In the genomic region with DNA sequence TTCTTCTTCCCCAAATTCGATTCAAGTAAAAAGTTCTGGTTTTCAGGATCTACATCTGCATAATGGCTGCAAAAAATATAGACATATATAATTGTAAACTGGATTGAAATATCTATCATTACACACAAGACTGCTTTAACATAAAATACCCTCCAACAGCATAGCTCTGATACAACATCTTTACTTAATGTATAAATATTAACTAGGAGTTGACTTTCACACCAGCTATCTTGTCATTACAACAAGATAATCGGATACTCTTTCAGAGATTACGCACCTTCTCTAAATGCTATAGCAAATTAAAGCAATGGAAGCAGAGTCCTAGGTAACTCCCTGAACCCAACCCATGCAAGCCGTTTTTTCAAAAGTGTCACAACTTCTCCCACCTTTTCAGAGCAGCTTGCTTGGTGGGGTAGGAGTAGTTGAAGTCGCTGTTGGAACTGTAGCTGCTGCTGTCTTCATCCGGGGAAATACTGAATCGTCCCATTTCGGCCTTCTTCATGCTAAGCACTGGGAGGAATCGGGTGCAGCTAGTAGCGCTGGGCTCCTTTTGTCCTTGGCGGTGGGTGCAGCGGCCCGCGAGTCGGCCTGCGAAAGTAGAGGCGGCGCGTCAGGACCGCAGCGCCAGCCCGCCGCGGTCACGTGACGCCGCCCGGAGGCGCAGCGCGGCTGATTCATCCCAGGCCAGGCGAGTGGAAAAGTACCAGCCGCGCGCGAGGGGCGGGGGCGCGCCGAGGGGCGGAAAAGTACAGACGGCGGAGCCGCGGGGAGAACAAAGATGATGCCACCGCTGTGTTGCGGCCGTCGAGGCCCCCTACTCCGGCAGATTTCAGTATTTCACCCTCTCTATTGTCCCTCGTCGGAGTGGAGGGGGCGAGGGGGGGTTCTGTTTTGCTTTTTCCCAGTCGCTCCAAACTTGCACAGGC, we compare ENCODE assay signal across 1 cellular context.
A peak's percentile ranks its signal among the peaks of the same experiment; 100 is the strongest.
TF ChIP-seq lines count a peak whose summit lies in the region.

No MANE protein-coding gene starts in this region.

TF ChIP-seq in K562, 482 proteins besides CTCF, POLR2A, EP300 and RAD21 (continued from another document and continues in another):
- TF ChIP-seq SP1 (CRISPR knock-in tag; IDR thresholded peaks at IDR 0.05) (peak; percentile 66), KHSRP (IDR thresholded peaks at IDR 0.05) (no peak), L3MBTL2 (IDR thresholded peaks at IDR 0.05) (peak; percentile 63), C11orf30 (IDR thresholded peaks at IDR 0.05; ENCODE audit: low read depth) (peak; percentile 72), HNRNPLL (IDR thresholded peaks at IDR 0.05; ENCODE audit: low read depth, low read length, poor library complexity, severe bottlenecking) (peak; percentile 76), MEF2A (IDR thresholded peaks at IDR 0.05; ENCODE audit: control insufficient read depth, low read depth, low read length) (no peak), FOSL1 (tag; conservative IDR thresholded peaks at IDR 0.05) (peak; percentile 87), BHLHE40 (IDR thresholded peaks at IDR 0.05; ENCODE audit: low read length) (peak; percentile 97), TOE1 (IDR thresholded peaks at IDR 0.05; ENCODE audit: borderline replicate concordance) (peak; percentile 99), TOE1 (CRISPR knock-in tag; IDR thresholded peaks at IDR 0.05; ENCODE audit: borderline replicate concordance, low read depth) (no peak; the same call in 1 of the 2 replicates), CEBPB (tag; IDR thresholded peaks at IDR 0.05) (no peak), ZKSCAN1 (IDR thresholded peaks at IDR 0.05; ENCODE audit: low read depth, low read length) (0 out of 2 replicates have a peak, but pooled peaks have one; percentile 33), CREB1 (IDR thresholded peaks at IDR 0.05) (peak; percentile 91), CREB1 (CRISPR knock-in tag; IDR thresholded peaks at IDR 0.05) (peak; percentile 89), ZBED1 (IDR thresholded peaks at IDR 0.05) (peak; percentile 86), E2F3 (CRISPR knock-in tag; IDR thresholded peaks at IDR 0.05) (no peak), ZNF232 (CRISPR knock-in tag; IDR thresholded peaks at IDR 0.05) (no peak), ILF3 (IDR thresholded peaks at IDR 0.05; ENCODE audit: borderline replicate concordance) (peak; percentile 62; the same call in 1 of the 2 replicates), ZNF324 (CRISPR knock-in tag; IDR thresholded peaks at IDR 0.05) (0 out of 2 replicates have a peak, but pooled peaks have one; percentile 6), STAT5A (IDR thresholded peaks at IDR 0.05; ENCODE audit: borderline replicate concordance, low read length) (no peak), ZNF24 (IDR thresholded peaks at IDR 0.05) (0 out of 2 replicates have a peak, but pooled peaks have one; percentile 18), NEUROD1 (IDR thresholded peaks at IDR 0.05; ENCODE audit: borderline replicate concordance, low read depth, low read length, partially characterized antibody) (peak; percentile 68), FUS (optimal IDR thresholded peaks at IDR 0.05; ENCODE audit: low read depth, low read length) (peak; percentile 94), JUN (IDR thresholded peaks at IDR 0.05; ENCODE audit: borderline replicate concordance, low read depth, low read length) (peak; percentile 59; the same call in 1 of the 2 replicates), JUN (CRISPR knock-in tag; IDR thresholded peaks at IDR 0.05; ENCODE audit: borderline replicate concordance) (no peak), ZNF239 (CRISPR knock-in tag; IDR thresholded peaks at IDR 0.05) (peak; percentile 8; the same call in 1 of the 2 replicates), LCOR (CRISPR knock-in tag; IDR thresholded peaks at IDR 0.05) (0 out of 2 replicates have a peak, but pooled peaks have one; percentile 16), NR1H2 (CRISPR knock-in tag; IDR thresholded peaks at IDR 0.05) (0 out of 2 replicates have a peak, but pooled peaks have one; percentile 79), GABPB2 (CRISPR knock-in tag; conservative IDR thresholded peaks at IDR 0.05) (0 out of 2 replicates have a peak, but pooled peaks have one; percentile 2), ZFPM2 (CRISPR knock-in tag; IDR thresholded peaks at IDR 0.05) (peak; percentile 10; the same call in 1 of the 2 replicates), MAZ (CRISPR knock-in tag; conservative IDR thresholded peaks at IDR 0.05 in 1 of 2, IDR thresholded peaks at IDR 0.05 in 1 of 2) (peak; percentile 94 to 95), ZNF282 (CRISPR knock-in tag; IDR thresholded peaks at IDR 0.05) (0 out of 2 replicates have a peak, but pooled peaks have one; percentile 87), MED1 (CRISPR knock-in tag; IDR thresholded peaks at IDR 0.05; ENCODE audit: borderline replicate concordance) (0 out of 2 replicates have a peak, but pooled peaks have one; percentile 52), SRF (CRISPR knock-in tag; IDR thresholded peaks at IDR 0.05) (0 out of 4 replicates have a peak, but pooled peaks of 1 of the 2 experiments have one; percentile 12), PHB (CRISPR knock-in tag; IDR thresholded peaks at IDR 0.05) (0 out of 2 replicates have a peak, but pooled peaks have one; percentile 54)
- TF ChIP-seq, protein P1, sequence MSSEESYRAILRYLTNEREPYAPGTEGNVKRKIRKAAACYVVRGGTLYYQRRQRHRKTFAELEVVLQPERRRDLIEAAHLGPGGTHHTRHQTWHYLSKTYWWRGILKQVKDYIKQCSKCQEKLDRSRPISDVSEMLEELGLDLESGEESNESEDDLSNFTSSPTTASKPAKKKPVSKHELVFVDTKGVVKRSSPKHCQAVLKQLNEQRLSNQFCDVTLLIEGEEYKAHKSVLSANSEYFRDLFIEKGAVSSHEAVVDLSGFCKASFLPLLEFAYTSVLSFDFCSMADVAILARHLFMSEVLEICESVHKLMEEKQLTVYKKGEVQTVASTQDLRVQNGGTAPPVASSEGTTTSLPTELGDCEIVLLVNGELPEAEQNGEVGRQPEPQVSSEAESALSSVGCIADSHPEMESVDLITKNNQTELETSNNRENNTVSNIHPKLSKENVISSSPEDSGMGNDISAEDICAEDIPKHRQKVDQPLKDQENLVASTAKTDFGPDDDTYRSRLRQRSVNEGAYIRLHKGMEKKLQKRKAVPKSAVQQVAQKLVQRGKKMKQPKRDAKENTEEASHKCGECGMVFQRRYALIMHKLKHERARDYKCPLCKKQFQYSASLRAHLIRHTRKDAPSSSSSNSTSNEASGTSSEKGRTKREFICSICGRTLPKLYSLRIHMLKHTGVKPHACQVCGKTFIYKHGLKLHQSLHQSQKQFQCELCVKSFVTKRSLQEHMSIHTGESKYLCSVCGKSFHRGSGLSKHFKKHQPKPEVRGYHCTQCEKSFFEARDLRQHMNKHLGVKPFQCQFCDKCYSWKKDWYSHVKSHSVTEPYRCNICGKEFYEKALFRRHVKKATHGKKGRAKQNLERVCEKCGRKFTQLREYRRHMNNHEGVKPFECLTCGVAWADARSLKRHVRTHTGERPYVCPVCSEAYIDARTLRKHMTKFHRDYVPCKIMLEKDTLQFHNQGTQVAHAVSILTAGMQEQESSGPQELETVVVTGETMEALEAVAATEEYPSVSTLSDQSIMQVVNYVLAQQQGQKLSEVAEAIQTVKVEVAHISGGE (CRISPR knock-in tag; IDR thresholded peaks at IDR 0.05): peak in 1 of 3 experiments; percentile 12; a peak in 1 of 6 replicates
- TF ChIP-seq, protein P2, sequence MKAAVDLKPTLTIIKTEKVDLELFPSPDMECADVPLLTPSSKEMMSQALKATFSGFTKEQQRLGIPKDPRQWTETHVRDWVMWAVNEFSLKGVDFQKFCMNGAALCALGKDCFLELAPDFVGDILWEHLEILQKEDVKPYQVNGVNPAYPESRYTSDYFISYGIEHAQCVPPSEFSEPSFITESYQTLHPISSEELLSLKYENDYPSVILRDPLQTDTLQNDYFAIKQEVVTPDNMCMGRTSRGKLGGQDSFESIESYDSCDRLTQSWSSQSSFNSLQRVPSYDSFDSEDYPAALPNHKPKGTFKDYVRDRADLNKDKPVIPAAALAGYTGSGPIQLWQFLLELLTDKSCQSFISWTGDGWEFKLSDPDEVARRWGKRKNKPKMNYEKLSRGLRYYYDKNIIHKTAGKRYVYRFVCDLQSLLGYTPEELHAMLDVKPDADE (conservative IDR thresholded peaks at IDR 0.05; ENCODE audit: control insufficient read depth, low read depth, low read length): peak; percentile 80
- TF ChIP-seq, protein P3, sequence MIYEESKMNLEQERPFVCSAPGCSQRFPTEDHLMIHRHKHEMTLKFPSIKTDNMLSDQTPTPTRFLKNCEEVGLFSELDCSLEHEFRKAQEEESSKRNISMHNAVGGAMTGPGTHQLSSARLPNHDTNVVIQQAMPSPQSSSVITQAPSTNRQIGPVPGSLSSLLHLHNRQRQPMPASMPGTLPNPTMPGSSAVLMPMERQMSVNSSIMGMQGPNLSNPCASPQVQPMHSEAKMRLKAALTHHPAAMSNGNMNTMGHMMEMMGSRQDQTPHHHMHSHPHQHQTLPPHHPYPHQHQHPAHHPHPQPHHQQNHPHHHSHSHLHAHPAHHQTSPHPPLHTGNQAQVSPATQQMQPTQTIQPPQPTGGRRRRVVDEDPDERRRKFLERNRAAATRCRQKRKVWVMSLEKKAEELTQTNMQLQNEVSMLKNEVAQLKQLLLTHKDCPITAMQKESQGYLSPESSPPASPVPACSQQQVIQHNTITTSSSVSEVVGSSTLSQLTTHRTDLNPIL (CRISPR knock-in tag; IDR thresholded peaks at IDR 0.05): peak; percentile 25; the same call in 1 of the 2 replicates
- TF ChIP-seq, protein P4, sequence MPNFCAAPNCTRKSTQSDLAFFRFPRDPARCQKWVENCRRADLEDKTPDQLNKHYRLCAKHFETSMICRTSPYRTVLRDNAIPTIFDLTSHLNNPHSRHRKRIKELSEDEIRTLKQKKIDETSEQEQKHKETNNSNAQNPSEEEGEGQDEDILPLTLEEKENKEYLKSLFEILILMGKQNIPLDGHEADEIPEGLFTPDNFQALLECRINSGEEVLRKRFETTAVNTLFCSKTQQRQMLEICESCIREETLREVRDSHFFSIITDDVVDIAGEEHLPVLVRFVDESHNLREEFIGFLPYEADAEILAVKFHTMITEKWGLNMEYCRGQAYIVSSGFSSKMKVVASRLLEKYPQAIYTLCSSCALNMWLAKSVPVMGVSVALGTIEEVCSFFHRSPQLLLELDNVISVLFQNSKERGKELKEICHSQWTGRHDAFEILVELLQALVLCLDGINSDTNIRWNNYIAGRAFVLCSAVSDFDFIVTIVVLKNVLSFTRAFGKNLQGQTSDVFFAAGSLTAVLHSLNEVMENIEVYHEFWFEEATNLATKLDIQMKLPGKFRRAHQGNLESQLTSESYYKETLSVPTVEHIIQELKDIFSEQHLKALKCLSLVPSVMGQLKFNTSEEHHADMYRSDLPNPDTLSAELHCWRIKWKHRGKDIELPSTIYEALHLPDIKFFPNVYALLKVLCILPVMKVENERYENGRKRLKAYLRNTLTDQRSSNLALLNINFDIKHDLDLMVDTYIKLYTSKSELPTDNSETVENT (CRISPR knock-in tag; IDR thresholded peaks at IDR 0.05): peak; percentile 69; the same call in 1 of the 2 replicates
- TF ChIP-seq, protein P5, sequence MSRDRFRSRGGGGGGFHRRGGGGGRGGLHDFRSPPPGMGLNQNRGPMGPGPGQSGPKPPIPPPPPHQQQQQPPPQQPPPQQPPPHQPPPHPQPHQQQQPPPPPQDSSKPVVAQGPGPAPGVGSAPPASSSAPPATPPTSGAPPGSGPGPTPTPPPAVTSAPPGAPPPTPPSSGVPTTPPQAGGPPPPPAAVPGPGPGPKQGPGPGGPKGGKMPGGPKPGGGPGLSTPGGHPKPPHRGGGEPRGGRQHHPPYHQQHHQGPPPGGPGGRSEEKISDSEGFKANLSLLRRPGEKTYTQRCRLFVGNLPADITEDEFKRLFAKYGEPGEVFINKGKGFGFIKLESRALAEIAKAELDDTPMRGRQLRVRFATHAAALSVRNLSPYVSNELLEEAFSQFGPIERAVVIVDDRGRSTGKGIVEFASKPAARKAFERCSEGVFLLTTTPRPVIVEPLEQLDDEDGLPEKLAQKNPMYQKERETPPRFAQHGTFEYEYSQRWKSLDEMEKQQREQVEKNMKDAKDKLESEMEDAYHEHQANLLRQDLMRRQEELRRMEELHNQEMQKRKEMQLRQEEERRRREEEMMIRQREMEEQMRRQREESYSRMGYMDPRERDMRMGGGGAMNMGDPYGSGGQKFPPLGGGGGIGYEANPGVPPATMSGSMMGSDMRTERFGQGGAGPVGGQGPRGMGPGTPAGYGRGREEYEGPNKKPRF (IDR thresholded peaks at IDR 0.05; ENCODE audit: low read depth, low read length): peak; percentile 55; the same call in 1 of the 2 replicates
- TF ChIP-seq, protein P6, sequence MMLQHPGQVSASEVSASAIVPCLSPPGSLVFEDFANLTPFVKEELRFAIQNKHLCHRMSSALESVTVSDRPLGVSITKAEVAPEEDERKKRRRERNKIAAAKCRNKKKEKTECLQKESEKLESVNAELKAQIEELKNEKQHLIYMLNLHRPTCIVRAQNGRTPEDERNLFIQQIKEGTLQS (IDR thresholded peaks at IDR 0.05): no peak; the same call in none of the 2 replicates
- TF ChIP-seq, protein P6 (CRISPR knock-in tag; conservative IDR thresholded peaks at IDR 0.05): peak; percentile 37; the same call in 1 of the 2 replicates
- TF ChIP-seq, protein P7, sequence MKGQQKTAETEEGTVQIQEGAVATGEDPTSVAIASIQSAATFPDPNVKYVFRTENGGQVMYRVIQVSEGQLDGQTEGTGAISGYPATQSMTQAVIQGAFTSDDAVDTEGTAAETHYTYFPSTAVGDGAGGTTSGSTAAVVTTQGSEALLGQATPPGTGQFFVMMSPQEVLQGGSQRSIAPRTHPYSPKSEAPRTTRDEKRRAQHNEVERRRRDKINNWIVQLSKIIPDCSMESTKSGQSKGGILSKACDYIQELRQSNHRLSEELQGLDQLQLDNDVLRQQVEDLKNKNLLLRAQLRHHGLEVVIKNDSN (CRISPR knock-in tag; IDR thresholded peaks at IDR 0.05): peak; percentile 98
- TF ChIP-seq, protein P8, sequence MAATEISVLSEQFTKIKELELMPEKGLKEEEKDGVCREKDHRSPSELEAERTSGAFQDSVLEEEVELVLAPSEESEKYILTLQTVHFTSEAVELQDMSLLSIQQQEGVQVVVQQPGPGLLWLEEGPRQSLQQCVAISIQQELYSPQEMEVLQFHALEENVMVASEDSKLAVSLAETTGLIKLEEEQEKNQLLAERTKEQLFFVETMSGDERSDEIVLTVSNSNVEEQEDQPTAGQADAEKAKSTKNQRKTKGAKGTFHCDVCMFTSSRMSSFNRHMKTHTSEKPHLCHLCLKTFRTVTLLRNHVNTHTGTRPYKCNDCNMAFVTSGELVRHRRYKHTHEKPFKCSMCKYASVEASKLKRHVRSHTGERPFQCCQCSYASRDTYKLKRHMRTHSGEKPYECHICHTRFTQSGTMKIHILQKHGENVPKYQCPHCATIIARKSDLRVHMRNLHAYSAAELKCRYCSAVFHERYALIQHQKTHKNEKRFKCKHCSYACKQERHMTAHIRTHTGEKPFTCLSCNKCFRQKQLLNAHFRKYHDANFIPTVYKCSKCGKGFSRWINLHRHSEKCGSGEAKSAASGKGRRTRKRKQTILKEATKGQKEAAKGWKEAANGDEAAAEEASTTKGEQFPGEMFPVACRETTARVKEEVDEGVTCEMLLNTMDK (IDR thresholded peaks at IDR 0.05; ENCODE audit: borderline replicate concordance, insufficient read depth, low read depth, low read length, poor library complexity, severe bottlenecking): peak; percentile 6
